ENCODE assay signal across 1 cellular context in genomic region chr10:116608683-116609594, GRCh38.
TF ChIP-seq lines count a peak whose summit lies in the region.

No MANE protein-coding gene starts in this region.

TF ChIP-seq in K562, 482 proteins besides CTCF, POLR2A, EP300 and RAD21:
- TF ChIP-seq ELF4 (CRISPR knock-in tag; IDR thresholded peaks at IDR 0.05) (no peak), ZBTB49 (CRISPR knock-in tag; IDR thresholded peaks at IDR 0.05; ENCODE audit: borderline replicate concordance) (no peak), CTCFL (IDR thresholded peaks at IDR 0.05; ENCODE audit: borderline replicate concordance, insufficient read depth, low read depth, low read length, poor library complexity, severe bottlenecking) (no peak), MAFG (tag; conservative IDR thresholded peaks at IDR 0.05) (no peak), ZFP36 (IDR thresholded peaks at IDR 0.05; ENCODE audit: low read depth, low read length, partially characterized antibody) (no peak), ZNF407 (IDR thresholded peaks at IDR 0.05; ENCODE audit: low read depth) (no peak), ZNF12 (CRISPR knock-in tag; IDR thresholded peaks at IDR 0.05) (no peak), MCM7 (IDR thresholded peaks at IDR 0.05) (no peak), ZNF76 (CRISPR knock-in tag; IDR thresholded peaks at IDR 0.05; ENCODE audit: borderline replicate concordance) (no peak), PHB2 (IDR thresholded peaks at IDR 0.05; ENCODE audit: low read depth) (no peak), DACH1 (IDR thresholded peaks at IDR 0.05; ENCODE audit: partially characterized antibody) (no peak), ZBTB7A (IDR thresholded peaks at IDR 0.05; ENCODE audit: borderline replicate concordance, control insufficient read depth, low read depth, low read length) (no peak), ZNF586 (CRISPR knock-in tag; conservative IDR thresholded peaks at IDR 0.05) (no peak), SUPT5H (IDR thresholded peaks at IDR 0.05) (no peak), ZBTB2 (IDR thresholded peaks at IDR 0.05) (no peak), CSDE1 (IDR thresholded peaks at IDR 0.05) (no peak), RBM17 (IDR thresholded peaks at IDR 0.05; ENCODE audit: borderline replicate concordance, low read depth, low read length) (no peak), ZNF77 (CRISPR knock-in tag; IDR thresholded peaks at IDR 0.05) (no peak), SRSF7 (optimal IDR thresholded peaks at IDR 0.05; ENCODE audit: low read depth, low read length) (no peak), ZNF175 (CRISPR knock-in tag; IDR thresholded peaks at IDR 0.05; ENCODE audit: low read depth) (no peak)
